8 cellular contexts compared by ENCODE assay signal in genomic region chr19:7903244-7904073, GRCh38. TPM values are rescaled to one million over a fixed set of nuclear protein-coding genes. Genes with fewer than 3 reads are reported as not detected.
DNase-seq lines count a peak whose midpoint lies in the region; TF ChIP-seq lines count a peak whose summit lies in the region.

Gene MAP2K7 (plus strand): TSS chr19:7903877. CDS start chr19:7903945, 68 bp downstream.

- 1% methylated on average over 60 to 79 of the region's 89 CpGs for WGBS in GM23248 (ENCODE audit: low coverage in 1 of 2, low lambda C conversion rate in 2 of 2, missing lambda C conversion rate in 2 of 2), 2 experiments
- 0% methylated on average over 13 of the region's 89 CpGs; no CpG with 5 or more reads in 1 of the 2 donors for WGBS in esophagus squamous epithelium, 2 donors

- no peaks in the 10 kb centered on the region for H3K9me2 ChIP-seq in GM23248 (ENCODE audit: insufficient read depth)

- intact Hi-C loops in esophagus squamous epithelium (cut with DNase I): loop anchor here (10.0 kb wide), 1 partner anchor 49 kb away; no protein-coding TSS in a partner anchor

- H3K9me3 ChIP-seq in GM23248 (ENCODE audit: low read depth) (no peaks in the 10 kb centered on the region), esophagus squamous epithelium (no peaks in the 10 kb centered on the region)

- H4K20me1 ChIP-seq in GM23248 (ENCODE audit: insufficient read depth): no peaks in the 10 kb centered on the region; the same call in 1 of the 2 replicates

- H2AFZ ChIP-seq in GM23248: peak within 1 kb of the TSS; percentile 82

- peak within 1 kb of the TSS; percentile 89 for H3K4me3 ChIP-seq in GM23248
- peak within 1 kb of the TSS; percentile 66 to 99 (median 78) for H3K4me3 ChIP-seq in esophagus squamous epithelium

- H3K9ac ChIP-seq in GM23248: peak within 1 kb of the TSS; percentile 89

- H3K27me3 ChIP-seq in GM23248 (replicated peaks; ENCODE audit: insufficient read depth) (no peaks in the 10 kb centered on the region), esophagus squamous epithelium (peaks cover 0 to 11% (median 0%) of the 10 kb centered on the region in 4 donors)

- peaks cover 52% of the 10 kb centered on the region for H3K79me2 ChIP-seq in GM23248 (ENCODE audit: insufficient read depth)

- TF ChIP-seq POLR2A in esophagus squamous epithelium (IDR thresholded peaks at IDR 0.05): peak in 3 of 4 donors; percentile 66 to 86 (median 71)

- peak within 1 kb of the TSS; percentile 98 for H3K4me2 ChIP-seq in GM23248 (ENCODE audit: unreplicated experiment)

- DNase-seq in EH (ENCODE audit: low read depth) (peak; percentile 99), GM23248 (peak; percentile 100), Kasumi-1 (lab: John Stamatoyannopoulos, UW) (peak; percentile 98), RKO (ENCODE audit: low spot score) (peak; percentile 98), activated T-helper 1 cell treated with Interleukin-2 at 50 U/mL for 16 hours (ENCODE audit: low read depth) (peak; percentile 100), esophagus squamous epithelium (lab: John Stamatoyannopoulos, UW) (peak; percentile 90), myocyte (ENCODE audit: low read depth) (peak; percentile 99)
- DNase-seq in stimulated activated CD8-positive, alpha-beta memory T cell treated with anti-CD3 and anti-CD28 coated beads, Interleukin-7, amount 100 ng/mL, for 48 hours (ENCODE audit: extremely low read depth in 1 of 2, low read depth in 1 of 2): peak; percentile 100

- peak; percentile 3 to 96 (median 42) for TF ChIP-seq CTCF in esophagus squamous epithelium (IDR thresholded peaks at IDR 0.05)

- in situ Hi-C loops in GM23248 (cut with MboI): no loop called here

- H3K36me3 ChIP-seq in GM23248 (ENCODE audit: low read depth) (no peaks in the 10 kb centered on the region), esophagus squamous epithelium (peaks cover 0 to 35% (median 7%) of the 10 kb centered on the region in 3 donors)

- H3K27ac ChIP-seq in GM23248 (peak within 1 kb of the TSS; percentile 71), esophagus squamous epithelium (peak within 1 kb of the TSS; percentile 88 to 95 (median 92))

- no peaks in the 10 kb centered on the region for H3F3A ChIP-seq in GM23248 (ENCODE audit: insufficient read depth)

- peaks cover 10% of the 10 kb centered on the region for H3K4me1 ChIP-seq in GM23248 (ENCODE audit: insufficient read depth)
- H3K4me1 ChIP-seq in esophagus squamous epithelium: peaks cover 28 to 80% (median 56%) of the 10 kb centered on the region in 3 donors

RNA-seq across cellular contexts. Expression of gene MAP2K7, which starts in this region (rescaled TPM):
- 9.7 and 14.8 TPM in 2 replicates for total RNA-seq in GM23248 (2014; rRNA removed; shearing (Covaris generic))
- 4.6 and 4.8 TPM in 2 replicates for polyA plus RNA-seq in GM23248 (2016; fragmentation: Nextera tagmentation; extraction: Ambion mirVana)
- 10 to 100 TPM in 3 of 4 donors, 1 to 10 TPM in 1; 8.6 to 17.3 (median 13.8) TPM for total RNA-seq in esophagus squamous epithelium
- total RNA-seq in myocyte: 13.1 and 16.0 TPM in 2 replicates
- polyA plus RNA-seq in myocyte (2012): 25.3 TPM

Comparison
In these comparisons a context has a peak if more than half of its experiments do, and no peak if none do; other contexts are left out.
1. Peak in every context shown above with its lines: DNase-seq, H3K4me3 ChIP-seq and H3K27ac ChIP-seq.